8 cellular contexts compared by ENCODE assay signal in the genomic region with DNA sequence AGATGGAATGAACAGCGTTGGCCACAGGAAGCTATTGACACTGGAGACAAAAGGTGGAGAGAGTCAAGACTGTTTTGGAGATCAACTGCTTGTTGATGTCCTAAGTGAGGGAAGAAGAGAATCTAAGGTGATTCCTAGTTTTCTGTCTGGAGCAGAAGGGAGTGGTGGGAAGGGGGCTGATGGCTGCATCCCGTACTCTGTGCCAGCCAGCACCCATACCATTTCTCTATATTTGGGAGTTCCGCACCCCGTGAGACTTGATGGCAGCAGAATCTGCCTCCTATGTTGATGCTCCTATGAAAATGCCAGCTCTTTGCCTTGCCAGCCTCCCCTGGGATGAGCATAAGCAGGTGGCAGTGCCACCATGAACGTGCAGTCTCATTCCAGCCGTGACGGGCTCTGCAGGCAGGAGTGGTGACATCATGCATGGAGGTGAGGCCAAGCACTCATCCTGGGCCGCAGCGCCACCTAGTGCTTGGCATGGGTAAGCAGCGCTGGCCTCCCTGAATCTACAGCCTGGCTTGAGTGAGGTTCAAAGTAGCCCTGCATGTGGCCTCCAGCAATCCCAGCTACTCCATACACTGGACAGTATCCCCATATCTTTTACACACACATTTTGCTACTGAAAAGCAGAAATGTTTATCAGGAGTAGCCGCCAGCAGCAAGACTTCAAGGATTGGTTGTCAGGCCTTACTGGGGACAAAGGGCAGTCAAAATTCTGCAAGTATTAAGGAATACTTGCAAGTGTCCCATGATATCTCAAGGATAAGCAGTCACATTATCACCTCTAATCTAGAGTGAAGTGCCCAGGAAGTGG. TPM values are rescaled to one million over a fixed set of nuclear protein-coding genes. Genes with fewer than 3 reads are reported as not detected.
DNase-seq lines count a peak whose midpoint lies in the region; ATAC-seq and TF ChIP-seq lines count a peak whose summit lies in the region.

No MANE protein-coding gene starts in this region.

- no peaks in the 10 kb centered on the region for H3K9me3 ChIP-seq in ascending aorta
- H3K9me3 ChIP-seq in gastrocnemius medialis: no peaks in the 10 kb centered on the region

- peak; percentile 64 to 79 for DNase-seq in NCI-H187 (lab: John Stamatoyannopoulos, UW)
- peak; percentile 52 for DNase-seq in T-helper 22 cell (ENCODE audit: low read depth)
- DNase-seq in ascending aorta (ENCODE audit: low spot score in 2 of 2): peak; percentile 66 to 91
- peak; percentile 68 to 74 for DNase-seq in hippocampal formation (lab: John Stamatoyannopoulos, UW)
- peak; percentile 73 to 89 for DNase-seq in gastrocnemius medialis
- no peak for DNase-seq in cortex of kidney (lab: John Stamatoyannopoulos, UW)

- H3K36me3 ChIP-seq in ascending aorta (no peaks in the 10 kb centered on the region), gastrocnemius medialis (no peaks in the 10 kb centered on the region)

- in situ Hi-C loops in gastrocnemius medialis (cut with MboI; ENCODE audit: low sequenced_read_pairs in 4 of 4): loop anchor here in 3 of 4 donors (5.0 to 10.0 kb wide), 2 partner anchors 141 to 144 kb away; no protein-coding TSS in a partner anchor

- TF ChIP-seq CTCF in ascending aorta (IDR thresholded peaks at IDR 0.05) (peak; percentile 79 to 92 (median 89)), gastrocnemius medialis (IDR thresholded peaks at IDR 0.05 in 4 of 5, conservative IDR thresholded peaks at IDR 0.05 in 1 of 5) (peak; percentile 83 to 93 (median 93))

- peaks cover 4 to 8% of the 10 kb centered on the region in 2 donors for H3K4me1 ChIP-seq in ascending aorta
- peaks cover 14 to 27% of the 10 kb centered on the region in 2 donors for H3K4me1 ChIP-seq in gastrocnemius medialis

- peak overlapping the region in 1 of 2 donors; percentile 21 for H3K4me3 ChIP-seq in ascending aorta
- no peak overlapping the region for H3K4me3 ChIP-seq in gastrocnemius medialis

- no peaks in the 10 kb centered on the region for H3K27me3 ChIP-seq in ascending aorta
- no peaks in the 10 kb centered on the region for H3K27me3 ChIP-seq in gastrocnemius medialis

- peak overlapping the region in 1 of 2 donors; percentile 53 for H3K27ac ChIP-seq in ascending aorta
- H3K27ac ChIP-seq in gastrocnemius medialis: peak overlapping the region; percentile 57 to 74 (median 66)

- intact Hi-C loops in ascending aorta (cut with DNase I) (no loop called here), gastrocnemius medialis (cut with DNase I; ENCODE audit: low total_unique reads) (loop anchor here (2.0 kb wide), 1 partner anchor 25 kb away; no protein-coding TSS in a partner anchor)

- no peak for TF ChIP-seq POLR2A in gastrocnemius medialis (IDR thresholded peaks at IDR 0.05)

- peak; percentile 72 for ATAC-seq in GM18499 (IDR thresholded peaks at IDR 0.05; ENCODE audit: insufficient read depth, unreplicated experiment)
- peak; percentile 95 for ATAC-seq in HG02885 (IDR thresholded peaks at IDR 0.05; ENCODE audit: poor library complexity, unreplicated experiment)
- ATAC-seq in gastrocnemius medialis: peak; percentile 74 to 91

RNA-seq across cellular contexts. Expression of a gene that starts 43.0 kb away (rescaled TPM):
- 141 TPM for total RNA-seq in ascending aorta
- 10 to 100 TPM in 3 of 4 donors, 1 to 10 TPM in 1; 7.9 to 21.3 (median 13.2) TPM for total RNA-seq in gastrocnemius medialis
